Comparison of ENCODE assay signal across 19 cellular contexts in the genomic region with DNA sequence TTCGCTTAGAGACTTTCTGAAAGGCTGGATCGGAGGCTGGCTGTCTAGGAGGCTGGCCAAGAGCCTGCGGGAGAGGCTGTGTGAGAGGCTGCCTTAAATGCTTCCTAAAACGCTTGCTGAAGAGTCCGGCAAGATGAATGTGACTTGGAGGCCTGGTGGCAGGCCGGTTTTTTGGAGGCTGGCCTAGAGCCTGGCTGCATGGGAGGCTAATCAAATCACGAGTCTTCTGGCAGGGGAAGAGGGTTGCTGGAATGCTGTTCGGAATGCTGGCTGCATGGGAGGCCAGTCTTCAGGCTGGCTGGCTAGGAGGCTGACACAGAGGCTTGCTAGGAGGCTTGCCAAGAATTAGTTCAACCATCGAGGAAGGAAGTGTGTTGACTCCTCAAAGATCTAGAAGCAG.
DNase-seq lines count a peak whose midpoint lies in the region; ATAC-seq and TF ChIP-seq lines count a peak whose summit lies in the region.
"Had no signal": no experiment of that assay in that cellular context is flagged by ENCODE, and none has a peak within 500 bp of the region (broad histone marks: within the 10 kb centered on the region; RNA-seq: fewer than 3 reads in every experiment).

No MANE protein-coding gene starts in this region.

- ATAC-seq in left cardiac atrium: peak; percentile 54 to 77
- no peak for ATAC-seq in stimulated activated memory B cell treated with anti-CD40 and anti-IgM and Interleukin-4, amounts not matched to agents 10 μg/mL and 1 μg/mL and 100 μg/mL, for 72 hours
- ATAC-seq: body of pancreas; HepG2; stimulated activated naive B cell treated with anti-CD40 and anti-IgM and Interleukin-4, amounts not matched to agents 10 μg/mL and 1 μg/mL and 100 μg/mL, for 72 hours had no signal

- H3K4me3 Mint-ChIP-seq in stimulated activated memory B cell treated with anti-CD40 and anti-IgM and Interleukin-4, amounts not matched to agents 10 μg/mL and 1 μg/mL and 100 μg/mL, for 72 hours: no peak overlapping the region
- H3K4me3 Mint-ChIP-seq: H9; memory B cell; stimulated activated naive B cell treated with anti-CD40 and anti-IgM and Interleukin-4, amounts not matched to agents 10 μg/mL and 1 μg/mL and 100 μg/mL, for 72 hours had no signal

- TF ChIP-seq CTCF in astrocyte of the cerebellum (IDR thresholded peaks at IDR 0.05; ENCODE audit: low read depth, low read length, missing control alignments): no peak

- in situ Hi-C loops in astrocyte of the cerebellum (cut with HindIII; ENCODE audit: low sequenced_read_pairs): no loop called here

- H3K36me3 Mint-ChIP-seq in stimulated activated memory B cell treated with anti-CD40 and anti-IgM and Interleukin-4, amounts not matched to agents 10 μg/mL and 1 μg/mL and 100 μg/mL, for 72 hours: no peaks in the 10 kb centered on the region
- H3K36me3 Mint-ChIP-seq: memory B cell; stimulated activated naive B cell treated with anti-CD40 and anti-IgM and Interleukin-4, amounts not matched to agents 10 μg/mL and 1 μg/mL and 100 μg/mL, for 72 hours had no signal

- intact Hi-C loops in left cardiac atrium (cut with DNase I): no loop called here

- H3K4me3 ChIP-seq in astrocyte of the cerebellum (ENCODE audit: low read depth, low read length): no peak overlapping the region
- H3K4me3 ChIP-seq: body of pancreas, Peyer's patch had no signal

- no peaks in the 10 kb centered on the region for H3K4me1 Mint-ChIP-seq in stimulated activated memory B cell treated with anti-CD40 and anti-IgM and Interleukin-4, amounts not matched to agents 10 μg/mL and 1 μg/mL and 100 μg/mL, for 72 hours
- H3K4me1 Mint-ChIP-seq: memory B cell; stimulated activated naive B cell treated with anti-CD40 and anti-IgM and Interleukin-4, amounts not matched to agents 10 μg/mL and 1 μg/mL and 100 μg/mL, for 72 hours had no signal

- H3K27ac Mint-ChIP-seq in stimulated activated memory B cell treated with anti-CD40 and anti-IgM and Interleukin-4, amounts not matched to agents 10 μg/mL and 1 μg/mL and 100 μg/mL, for 72 hours: no peak overlapping the region
- H3K27ac Mint-ChIP-seq: memory B cell; stimulated activated naive B cell treated with anti-CD40 and anti-IgM and Interleukin-4, amounts not matched to agents 10 μg/mL and 1 μg/mL and 100 μg/mL, for 72 hours had no signal

- DNase-seq in EL: peak; percentile 39
- peak; percentile 53 for DNase-seq in astrocyte of the cerebellum (ENCODE audit: low read depth)
- peak; percentile 28 for DNase-seq in left cardiac atrium
- peak; percentile 1 for DNase-seq in pons (ENCODE audit: low spot score)
- DNase-seq in activated gamma-delta T cell treated with Interleukin-2 at 50 U/mL for 16 hours: no peak
- DNase-seq in HuH-7 (ENCODE audit: low spot score): no peak
- no peak for DNase-seq in NCI-H510A treated with DMSO at 0.1 percent for 48 hours (lab: John Stamatoyannopoulos, UW)
- DNase-seq: activated CD4-positive, CD25-positive, alpha-beta regulatory T cell; activated gamma-delta T cell; foreskin fibroblast; H9; MV-4-11; NCI-H774; Peyer's patch; stimulated activated naive B cell treated with anti-CD40 and anti-IgM and Interleukin-4, amounts not matched to agents 10 μg/mL and 1 μg/mL and 100 μg/mL, for 72 hours had no signal

- no peaks in the 10 kb centered on the region for H3K9me3 Mint-ChIP-seq in stimulated activated memory B cell treated with anti-CD40 and anti-IgM and Interleukin-4, amounts not matched to agents 10 μg/mL and 1 μg/mL and 100 μg/mL, for 72 hours
- H3K9me3 Mint-ChIP-seq: H9; memory B cell; stimulated activated naive B cell treated with anti-CD40 and anti-IgM and Interleukin-4, amounts not matched to agents 10 μg/mL and 1 μg/mL and 100 μg/mL, for 72 hours had no signal

- H3K27me3 Mint-ChIP-seq in stimulated activated memory B cell treated with anti-CD40 and anti-IgM and Interleukin-4, amounts not matched to agents 10 μg/mL and 1 μg/mL and 100 μg/mL, for 72 hours: peaks cover 22% of the 10 kb centered on the region

Comparison
In these comparisons a context has a peak if more than half of its experiments do, and no peak if none do; other contexts are left out.
1. DNase-seq: peak in EL (single experiment), astrocyte of the cerebellum (single experiment), left cardiac atrium (single experiment) and pons (single experiment); none in activated gamma-delta T cell treated with Interleukin-2 at 50 U/mL for 16 hours (single experiment), HuH-7 (single experiment) and NCI-H510A treated with DMSO at 0.1 percent for 48 hours (single experiment).